29 cellular contexts compared by ENCODE assay signal in genomic region chr5:174386846-174387245, GRCh38.
"Had no signal": no experiment of that assay in that cellular context is flagged by ENCODE, and none has a peak within 500 bp of the region (broad histone marks: within the 10 kb centered on the region; RNA-seq: fewer than 3 reads in every experiment).

No MANE protein-coding gene starts in this region.

- FAIRE-seq: islet of Langerhans, urothelium cell line had no signal

- DNase-seq: cortex of kidney; effector memory CD8-positive, alpha-beta T cell; erythroblast; esophagus squamous epithelium; foreskin melanocyte; glutamatergic neuron; heart right ventricle; hippocampal formation; left cardiac atrium; left lung; mammary epithelial cell; naive thymus-derived CD8-positive, alpha-beta T cell; nephron progenitor cell; nucleus accumbens; ovary; posterior cingulate gyrus; psoas muscle; right cardiac atrium; sigmoid colon; spleen; stimulated activated CD4-positive, alpha-beta T cell treated with anti-CD3 and anti-CD28 coated beads, Interleukin-4, amount 100 ng/mL, for 4 hours; stimulated activated naive CD8-positive, alpha-beta T cell treated with anti-CD3 and anti-CD28 coated beads, Interleukin-15, Interleukin-2, amounts not matched to agents 100 U/mL and 50 U/mL, for 24 hours; substantia nigra; testis; tibial artery; upper lobe of left lung had no signal

- H3K27ac ChIP-seq: esophagus squamous epithelium, left lung, ovary, psoas muscle, sigmoid colon, spleen, testis, tibial artery, upper lobe of left lung had no signal

- H3K36me3 ChIP-seq: esophagus squamous epithelium, heart right ventricle, left lung, ovary, sigmoid colon, spleen, tibial artery, upper lobe of left lung had no signal

- H3K9me3 ChIP-seq: esophagus squamous epithelium, left lung, ovary, psoas muscle, sigmoid colon, spleen, testis, tibial artery, upper lobe of left lung had no signal

- H3K4me3 ChIP-seq: esophagus squamous epithelium, heart right ventricle, left lung, ovary, psoas muscle, sigmoid colon, spleen, testis, tibial artery, upper lobe of left lung had no signal

- H3K4me1 ChIP-seq: esophagus squamous epithelium, left lung, psoas muscle, spleen, testis, tibial artery, upper lobe of left lung had no signal

- ATAC-seq: effector memory CD8-positive, alpha-beta T cell; heart right ventricle; left cardiac atrium; left lung; naive thymus-derived CD8-positive, alpha-beta T cell; psoas muscle; stimulated activated memory B cell treated with anti-CD40 and anti-IgM and Interleukin-4, amounts not matched to agents 10 μg/mL and 1 μg/mL and 100 μg/mL, for 72 hours; stimulated activated naive CD8-positive, alpha-beta T cell treated with anti-CD3 and anti-CD28 coated beads, Interleukin-15, Interleukin-2, amounts not matched to agents 100 U/mL and 50 U/mL, for 24 hours had no signal

- H3K27me3 ChIP-seq: ovary, sigmoid colon, testis, upper lobe of left lung had no signal
